Comparison of ENCODE assay signal across 14 cellular contexts in genomic region chr10:31136951-31137885, GRCh38.
DNase-seq lines count a peak whose midpoint lies in the region; ATAC-seq, FAIRE-seq and TF ChIP-seq lines count a peak whose summit lies in the region.
"Had no signal": no experiment of that assay in that cellular context is flagged by ENCODE, and none has a peak within 500 bp of the region (broad histone marks: within the 10 kb centered on the region; RNA-seq: fewer than 3 reads in every experiment).

No MANE protein-coding gene starts in this region.

- H3K4me1 Mint-ChIP-seq in activated CD4-positive, alpha-beta memory T cell treated with anti-CD3 and anti-CD28 coated beads, Interleukin-2, amount 10 ng/mL, durations not matched to agents 7 days and 5 days: peaks cover 45% of the 10 kb centered on the region

- POLR2A ChIA-PET in activated CD4-positive, alpha-beta memory T cell treated with anti-CD3 and anti-CD28 coated beads, Interleukin-2, amount 10 ng/mL, durations not matched to agents 7 days and 5 days (lab: Charles Lee): no interaction called here

- ATAC-seq in left lung (no peak), HG02798 (IDR thresholded peaks at IDR 0.05; ENCODE audit: poor library complexity, unreplicated experiment) (no peak), GM21576 (IDR thresholded peaks at IDR 0.05; ENCODE audit: unreplicated experiment) (no peak)
- ATAC-seq: left lobe of liver had no signal

- H3K27ac Mint-ChIP-seq in activated CD4-positive, alpha-beta memory T cell treated with anti-CD3 and anti-CD28 coated beads, Interleukin-2, amount 10 ng/mL, durations not matched to agents 7 days and 5 days: peak overlapping the region; percentile 65

- CTCF ChIA-PET in activated CD4-positive, alpha-beta memory T cell treated with anti-CD3 and anti-CD28 coated beads, Interleukin-2, amount 10 ng/mL, durations not matched to agents 7 days and 5 days (lab: Charles Lee): interaction anchor here (1.2 to 1.3 kb wide), 3 partner anchors 53 to 353 kb away, joined by 3 to 4 read pairs (median 3); partner anchors contain the start of gene ZNF438

- H3K27me3 Mint-ChIP-seq in activated CD4-positive, alpha-beta memory T cell treated with anti-CD3 and anti-CD28 coated beads, Interleukin-2, amount 10 ng/mL, durations not matched to agents 7 days and 5 days: no peaks in the 10 kb centered on the region

- H3K9me3 Mint-ChIP-seq in activated CD4-positive, alpha-beta memory T cell treated with anti-CD3 and anti-CD28 coated beads, Interleukin-2, amount 10 ng/mL, durations not matched to agents 7 days and 5 days: no peaks in the 10 kb centered on the region

- intact Hi-C loops in left lung (cut with DNase I): loop anchor here in 1 of 2 donors (10.0 kb wide), 1 partner anchor 558 kb away; no protein-coding TSS in a partner anchor

- H3K36me3 ChIP-seq in left lung: no peaks in the 10 kb centered on the region

- no peak for TF ChIP-seq POLR2A in GM12891 (IDR thresholded peaks at IDR 0.05; ENCODE audit: low read depth, low read length)

- H3K27ac ChIP-seq in left lung (peak overlapping the region; percentile 13 to 45), substantia nigra (ENCODE audit: low read depth, low read length, poor library complexity, severe bottlenecking) (no peak overlapping the region)

- peak; percentile 5 to 15 for DNase-seq in AML-193 (lab: John Stamatoyannopoulos, UW)
- DNase-seq in GM12891 (ENCODE audit: insufficient read length, low spot score): no peak
- no peak for DNase-seq in activated CD4-positive, alpha-beta memory T cell treated with anti-CD3 and anti-CD28 coated beads, Interleukin-2, amount 10 ng/mL, durations not matched to agents 7 days and 5 days
- DNase-seq in left lung: no peak
- DNase-seq in substantia nigra (lab: John Stamatoyannopoulos, UW): no peak
- DNase-seq in NCI-H187 treated with DMSO at 0.1 percent for 48 hours (lab: John Stamatoyannopoulos, UW): no peak
- DNase-seq: DMS 273 treated with DMSO at 0.1 percent for 48 hours; erythroblast; NCI-H1436 treated with DMSO at 0.1 percent for 48 hours; stimulated activated CD8-positive, alpha-beta memory T cell treated with anti-CD3 and anti-CD28 coated beads, Interleukin-4, amount 100 ng/mL, for 48 hours had no signal

- H3K4me3 Mint-ChIP-seq in activated CD4-positive, alpha-beta memory T cell treated with anti-CD3 and anti-CD28 coated beads, Interleukin-2, amount 10 ng/mL, durations not matched to agents 7 days and 5 days: no peak overlapping the region

- peak; percentile 50 for FAIRE-seq in GM12891 (lab: Jason Lieb, UNC)
- FAIRE-seq: TTC549 had no signal

- TF ChIP-seq CTCF in left lung (IDR thresholded peaks at IDR 0.05): no peak

- no peaks in the 10 kb centered on the region for H3K27me3 ChIP-seq in left lung

- no peaks in the 10 kb centered on the region for H3K36me3 Mint-ChIP-seq in activated CD4-positive, alpha-beta memory T cell treated with anti-CD3 and anti-CD28 coated beads, Interleukin-2, amount 10 ng/mL, durations not matched to agents 7 days and 5 days (ENCODE audit: low read depth)

- peaks cover 7 to 22% of the 10 kb centered on the region in 2 donors for H3K4me1 ChIP-seq in left lung

- H3K4me3 ChIP-seq in left lung: no peak overlapping the region

- H3K9me3 ChIP-seq in left lung: no peaks in the 10 kb centered on the region

TF ChIP-seq in GM12891, 5 proteins besides CTCF, POLR2A, EP300 and RAD21:
- TF ChIP-seq SPI1 (IDR thresholded peaks at IDR 0.05; ENCODE audit: low read depth, low read length): no peak
- no peak for TF ChIP-seq POU2F2 (IDR thresholded peaks at IDR 0.05; ENCODE audit: low read depth, low read length)
- no peak for TF ChIP-seq POLR2AphosphoS5 (IDR thresholded peaks at IDR 0.05; ENCODE audit: low read depth, low read length)
- no peak for TF ChIP-seq TAF1 (IDR thresholded peaks at IDR 0.05; ENCODE audit: low read depth, low read length)
- no peak for TF ChIP-seq PAX5 (IDR thresholded peaks at IDR 0.05; ENCODE audit: insufficient read depth, low read length, severe bottlenecking)
TF ChIP-seq in GM12891: peak in this region for 0.

Comparison
In these comparisons a context has a peak if more than half of its experiments do, and no peak if none do; other contexts are left out.
1. DNase-seq: peak in AML-193 (2 of 2); none in GM12891 (single experiment), activated CD4-positive, alpha-beta memory T cell treated with anti-CD3 and anti-CD28 coated beads, Interleukin-2, amount 10 ng/mL, durations not matched to agents 7 days and 5 days (single experiment), left lung (0 of 2), substantia nigra (0 of 49) and NCI-H187 treated with DMSO at 0.1 percent for 48 hours (single experiment).